ENCODE assay signal across 1 cellular context in genomic region chr4:957581-958313, GRCh38.
TF ChIP-seq lines count a peak whose summit lies in the region.

No MANE protein-coding gene starts in this region.

TF ChIP-seq in SK-N-SH, 30 proteins besides CTCF, POLR2A, EP300 and RAD21 (continued from another document):
- TF ChIP-seq CHD2 (IDR thresholded peaks at IDR 0.05; ENCODE audit: low read length, partially characterized antibody) (no peak), EZH2phosphoT487 (IDR thresholded peaks at IDR 0.05; ENCODE audit: borderline replicate concordance, low read depth) (no peak), IRF3 (IDR thresholded peaks at IDR 0.05; ENCODE audit: low read depth, low read length) (no peak), GABPA (IDR thresholded peaks at IDR 0.05; ENCODE audit: low read depth) (no peak), NFIC (IDR thresholded peaks at IDR 0.05; ENCODE audit: borderline replicate concordance) (no peak), POLR2AphosphoS5 (IDR thresholded peaks at IDR 0.05; ENCODE audit: low read depth, low read length) (no peak)
